Comparison of ENCODE assay signal across 8 cellular contexts in the genomic region with DNA sequence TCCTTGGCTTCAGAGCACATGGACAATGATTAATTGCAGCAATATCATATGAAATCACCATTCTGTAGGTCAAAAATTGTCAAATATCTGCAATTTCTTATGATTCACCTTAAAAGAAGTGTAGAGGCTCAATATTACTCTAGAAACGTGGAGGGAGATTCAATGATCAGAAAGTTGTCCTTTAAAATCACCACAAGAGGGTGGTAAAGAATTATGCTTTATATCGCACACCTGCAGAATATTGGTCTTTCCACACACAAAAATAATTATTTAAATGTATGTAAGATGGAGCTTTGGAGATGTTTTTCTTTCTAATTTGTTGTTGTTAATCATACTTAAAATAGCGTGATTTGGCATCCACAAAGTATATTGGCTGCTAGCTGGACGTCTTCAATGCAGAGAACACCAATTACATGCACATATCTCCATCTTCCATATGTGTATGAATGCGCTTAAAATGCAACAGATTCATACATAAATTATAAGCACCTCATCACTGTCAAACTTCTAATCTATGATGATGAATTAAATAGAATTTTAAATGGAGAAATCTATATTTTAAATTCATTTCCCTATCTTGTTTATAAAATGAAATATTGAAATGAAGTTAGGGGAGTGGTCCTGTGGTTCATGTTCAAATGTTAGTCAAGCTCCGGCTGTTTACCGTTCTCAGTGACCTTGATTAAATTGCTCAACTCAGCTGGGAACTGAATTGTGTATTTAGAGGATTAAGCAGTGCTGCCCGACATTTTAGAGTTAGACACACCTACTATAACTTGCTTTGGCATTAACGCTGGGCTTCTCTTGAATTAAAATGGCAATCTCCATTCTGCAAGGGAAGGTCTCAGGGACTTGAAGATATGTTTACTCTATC.
A peak's percentile ranks its signal among the peaks of the same experiment; 100 is the strongest.
DNase-seq lines count a peak whose midpoint lies in the region; ATAC-seq, FAIRE-seq and TF ChIP-seq lines count a peak whose summit lies in the region.
"Not testable (repeated sequence)": the region's sequence is repeated elsewhere in the genome, so short reads cannot be mapped to it uniquely, and the experiment has no call there.

No MANE protein-coding gene starts in this region.

- not testable (repeated sequence) for H3K27me3 Mint-ChIP-seq in chondrocyte (ENCODE audit: low read depth)

- intact Hi-C loops in sciatic nerve (cut with DNase I) = not testable (repeated sequence)

- DNase-seq in D721Med (ENCODE audit: insufficient read length, low spot score); chondrocyte (ENCODE audit: low spot score); sciatic nerve (ENCODE audit: low spot score): not testable (repeated sequence)
- DNase-seq in NCI-H187 (lab: John Stamatoyannopoulos, UW) (peak; percentile 2 to 5), RPMI8226 (peak; percentile 14), left kidney (ENCODE audit: low read depth, low spot score) (peak; percentile 46)

- peak; percentile 58 for FAIRE-seq in D721Med (lab: Jason Lieb, UNC)

- H3K4me1 Mint-ChIP-seq in chondrocyte (ENCODE audit: low read depth) = not testable (repeated sequence)

- not testable (repeated sequence) for H3K36me3 Mint-ChIP-seq in chondrocyte (ENCODE audit: low read depth)

- TF ChIP-seq CTCF in D721Med (IDR thresholded peaks at IDR 0.05; ENCODE audit: insufficient read depth, missing control alignments) (peak; percentile 50), chondrocyte (IDR thresholded peaks at IDR 0.05) (peak; percentile 70)

- H3K4me3 Mint-ChIP-seq in chondrocyte (ENCODE audit: unreplicated experiment) = not testable (repeated sequence)

- not testable (repeated sequence) for H3K9me3 Mint-ChIP-seq in chondrocyte (ENCODE audit: low read depth)

- not testable (repeated sequence) for H3K27ac Mint-ChIP-seq in chondrocyte (ENCODE audit: unreplicated experiment)

- ATAC-seq in GM18870 (IDR thresholded peaks at IDR 0.05; ENCODE audit: unreplicated experiment) = peak; percentile 59
- ATAC-seq in HG03354 (IDR thresholded peaks at IDR 0.05; ENCODE audit: poor library complexity, severe bottlenecking, unreplicated experiment) = peak; percentile 71
- peak; percentile 64 for ATAC-seq in sciatic nerve
